ENCODE assay signal across 28 cellular contexts in genomic region chr3:47210863-47211405, GRCh38.
"Had no signal": no experiment of that assay in that cellular context is flagged by ENCODE, and none has a peak within 500 bp of the region (broad histone marks: within the 10 kb centered on the region; RNA-seq: fewer than 3 reads in every experiment).

No MANE protein-coding gene starts in this region.

- H3K27ac ChIP-seq: coronary artery, dorsolateral prefrontal cortex, epithelial cell of prostate, esophagus squamous epithelium, gastrocnemius medialis, heart right ventricle, left lung, lower lobe of right lung had no signal

- H3K9me3 Mint-ChIP-seq: mesothelial cell of epicardium, naive B cell had no signal

- DNase-seq: dermis blood vessel endothelial cell; dorsolateral prefrontal cortex; effector CD4-positive, alpha-beta T cell; effector memory CD4-positive, alpha-beta T cell; erythroblast; esophagus squamous epithelium; foreskin fibroblast; foreskin melanocyte; gastrocnemius medialis; glutamatergic neuron; head of caudate nucleus; heart right ventricle; hippocampal formation; left cardiac atrium; left lung; left ventricle myocardium superior; lower lobe of right lung; mesenchymal stem cell; mucosa of descending colon; naive B cell had no signal

- H3K4me3 ChIP-seq: coronary artery, dorsolateral prefrontal cortex, esophagus squamous epithelium, gastrocnemius medialis, heart right ventricle, left lung, lower lobe of right lung, mucosa of descending colon had no signal

- H3K27ac Mint-ChIP-seq: mesothelial cell of epicardium had no signal

- H3K4me1 Mint-ChIP-seq: mesothelial cell of epicardium, naive B cell had no signal

- H3K4me1 ChIP-seq: esophagus squamous epithelium, gastrocnemius medialis, left lung, lower lobe of right lung had no signal

- ATAC-seq: esophagus mucosa, gastrocnemius medialis, heart right ventricle, left cardiac atrium, left lung, left ventricle myocardium superior, lower lobe of right lung, mucosa of descending colon had no signal

- H3K36me3 Mint-ChIP-seq: mesothelial cell of epicardium, naive B cell had no signal

- H3K9me3 ChIP-seq: esophagus squamous epithelium, gastrocnemius medialis, heart right ventricle, left lung, lower lobe of right lung, mucosa of descending colon had no signal

- H3K27me3 Mint-ChIP-seq: naive B cell had no signal

- H3K27me3 ChIP-seq: dorsolateral prefrontal cortex, esophagus squamous epithelium, gastrocnemius medialis, heart right ventricle, left lung had no signal

- H3K4me3 Mint-ChIP-seq: mesothelial cell of epicardium, naive B cell had no signal

- FAIRE-seq: colon, endometrium, islet of Langerhans, keratinocyte had no signal

- H3K36me3 ChIP-seq: esophagus squamous epithelium, gastrocnemius medialis, left lung, lower lobe of right lung had no signal
